In genomic region chr4:39045791-39046221, GRCh38 we compare ENCODE assay signal across 8 cellular contexts. TPM values are rescaled to one million over a fixed set of nuclear protein-coding genes. Genes with fewer than 3 reads are reported as not detected.
A peak's percentile ranks its signal among the peaks of the same experiment; 100 is the strongest.
DNase-seq lines count a peak whose midpoint lies in the region; ATAC-seq and TF ChIP-seq lines count a peak whose summit lies in the region.

No MANE protein-coding gene starts in this region.

- H2AFZ ChIP-seq in PC-3 (ENCODE audit: low read length): no peak overlapping the region
- no peak overlapping the region for H2AFZ ChIP-seq in neural cell (ENCODE audit: low read depth, low read length)

- H3K27ac ChIP-seq in PC-3 (ENCODE audit: low read length) (peak overlapping the region; percentile 95), dorsolateral prefrontal cortex (peak overlapping the region in 55 of 59 donors; percentile 16 to 98 (median 89)), neural cell (ENCODE audit: low read length) (no peak overlapping the region)

- peaks cover 9% of the 10 kb centered on the region for H3F3A ChIP-seq in PC-3 (ENCODE audit: low read length, unreplicated experiment)
- no peaks in the 10 kb centered on the region for H3F3A ChIP-seq in neural cell (ENCODE audit: insufficient read depth, low read length, poor library complexity, severe bottlenecking)

- peak overlapping the region; percentile 82 for H3K4me3 ChIP-seq in GM08714 (ENCODE audit: low read length)
- H3K4me3 ChIP-seq in PC-3 (ENCODE audit: low read length): peak overlapping the region; percentile 88
- peak overlapping the region; percentile 16 to 94 (median 75) for H3K4me3 ChIP-seq in dorsolateral prefrontal cortex
- peak overlapping the region; percentile 72 for H3K4me3 ChIP-seq in neural cell (ENCODE audit: low read length)

- ATAC-seq in PC-3 (no peak), HG02623 (IDR thresholded peaks at IDR 0.05; ENCODE audit: unreplicated experiment) (no peak), HG02610 (IDR thresholded peaks at IDR 0.05; ENCODE audit: unreplicated experiment) (no peak), GM18909 (IDR thresholded peaks at IDR 0.05; ENCODE audit: poor library complexity, unreplicated experiment) (no peak), GM19395 (IDR thresholded peaks at IDR 0.05; ENCODE audit: unreplicated experiment) (no peak)

- DNase-seq in PC-3: peak; percentile 22
- no peak for DNase-seq in dorsolateral prefrontal cortex

- TF ChIP-seq EP300 in neural cell (conservative IDR thresholded peaks at IDR 0.05; ENCODE audit: poor library complexity, severe bottlenecking): no peak

- H3K9ac ChIP-seq in PC-3 (ENCODE audit: low read length) (peak overlapping the region; percentile 87), neural cell (ENCODE audit: low read length) (peak overlapping the region; percentile 12)

- H3K9me2 ChIP-seq in PC-3 (replicated peaks; ENCODE audit: low read length) (no peaks in the 10 kb centered on the region), neural cell (ENCODE audit: insufficient read depth, low read length) (no peaks in the 10 kb centered on the region)

- H3K36me3 ChIP-seq in PC-3 (ENCODE audit: low read depth, low read length): 0 out of 2 replicates have a peak, but pooled peaks cover 4% of the 10 kb centered on the region
- H3K36me3 ChIP-seq in neural cell (ENCODE audit: insufficient read depth, low read length): no peaks in the 10 kb centered on the region

- TF ChIP-seq CTCF in PC-3 (conservative IDR thresholded peaks at IDR 0.05; ENCODE audit: low read depth, low read length) (no peak), dorsolateral prefrontal cortex (IDR thresholded peaks at IDR 0.05 in 54 of 56, conservative IDR thresholded peaks at IDR 0.05 in 2 of 56; ENCODE audit: low read depth in 1 of 56, partially characterized antibody in 56 of 56) (no peak), neural cell (IDR thresholded peaks at IDR 0.05; ENCODE audit: poor library complexity, severe bottlenecking) (no peak)

- no peak for TF ChIP-seq RAD21 in neural cell (conservative IDR thresholded peaks at IDR 0.05)

- H3K4me2 ChIP-seq in PC-3 (ENCODE audit: low read length) (peak overlapping the region; percentile 87), neural cell (ENCODE audit: low read length) (peak overlapping the region; percentile 48)

- CTCF ChIA-PET in PC-3 (lab: Charles Lee): interaction anchor here (1.1 kb wide), 1 partner anchor 58 kb away, joined by 4 read pairs; no protein-coding TSS in a partner anchor

- intact Hi-C loops in PC-3 (cut with micrococcal nuclease) (loop anchor here (2.0 kb wide), 1 partner anchor 89 kb away; no protein-coding TSS in a partner anchor), dorsolateral prefrontal cortex (cut with DNase I) (loop anchor here (5.0 to 10.0 kb wide), 5 partner anchors 89 to 136 kb away; partner anchors contain the start of gene WDR19 (in 1 of the 2))

- no TSS peak for BruUV-seq in PC-3 (replicated peaks; lab: Mats Ljungman, UMichigan)

- H4K20me1 ChIP-seq in PC-3 (ENCODE audit: low read length) (0 out of 2 replicates have a peak, but pooled peaks cover 4% of the 10 kb centered on the region), neural cell (ENCODE audit: insufficient read depth) (no peaks in the 10 kb centered on the region)

- H3K79me2 ChIP-seq in PC-3 (ENCODE audit: low read length): peaks cover 56% of the 10 kb centered on the region
- no peaks in the 10 kb centered on the region for H3K79me2 ChIP-seq in neural cell (replicated peaks; ENCODE audit: insufficient read depth, low read length)

- no peaks in the 10 kb centered on the region for H3K27me3 ChIP-seq in PC-3 (ENCODE audit: low read length)
- H3K27me3 ChIP-seq in dorsolateral prefrontal cortex: no peaks in the 10 kb centered on the region
- H3K27me3 ChIP-seq in neural cell (ENCODE audit: insufficient read depth, low read depth, low read length): no peaks in the 10 kb centered on the region

- peaks cover 46% of the 10 kb centered on the region for H3K4me1 ChIP-seq in PC-3 (ENCODE audit: insufficient read depth, low read length)

- H3K9me3 ChIP-seq in PC-3 (ENCODE audit: low read length) (no peaks in the 10 kb centered on the region), neural cell (ENCODE audit: low read length) (no peaks in the 10 kb centered on the region)

- POLR2A ChIA-PET in PC-3 (lab: Charles Lee; ENCODE audit: unreplicated experiment): interaction anchor here (0.6 to 0.7 kb wide), 2 partner anchors 12 to 469 kb away, joined by 3 to 7 read pairs; no protein-coding TSS in a partner anchor

TF ChIP-seq in neural cell, 6 proteins besides CTCF, POLR2A, EP300 and RAD21:
- TF ChIP-seq TAF1 (IDR thresholded peaks at IDR 0.05; ENCODE audit: low read depth) (no peak), REST (IDR thresholded peaks at IDR 0.05; ENCODE audit: borderline replicate concordance) (no peak), SMC3 (conservative IDR thresholded peaks at IDR 0.05; ENCODE audit: poor library complexity) (no peak), MXI1 (conservative IDR thresholded peaks at IDR 0.05; ENCODE audit: poor library complexity, severe bottlenecking) (no peak), EZH2 (IDR thresholded peaks at IDR 0.05; ENCODE audit: borderline replicate concordance, insufficient read depth, low read length, poor library complexity, severe bottlenecking) (no peak), POLR2AphosphoS5 (IDR thresholded peaks at IDR 0.05) (no peak)

RNA-seq across cellular contexts. Expression of gene TMEM156, which starts 13.6 kb away (rescaled TPM):
- total RNA-seq in PC-3 (2014; rRNA removed) (32.1 and 41.5 TPM in 2 replicates), dorsolateral prefrontal cortex (1 to 10 TPM in 78 of 120 experiments, under 1 TPM in 39, not detected in 3; 0.23 to 4.5 (median 1.4) TPM)
- not detected in 2 replicates for polyA plus RNA-seq in neural cell
- not detected in 2 replicates for polyA minus RNA-seq in neural cell

RNA-seq across cellular contexts. Expression of gene KLHL5, which starts 16.2 kb away (rescaled TPM):
- total RNA-seq in PC-3 (2014; rRNA removed) (84.8 and 92.7 TPM in 2 replicates), dorsolateral prefrontal cortex (10 to 100 TPM; 37.8 to 81.9 (median 53.4) TPM)
- polyA plus RNA-seq in neural cell: 33.8 TPM in 2 replicates
- 74.0 and 87.7 TPM in 2 replicates for polyA minus RNA-seq in neural cell
